Comparison of ENCODE assay signal across 8 cellular contexts in genomic region chr5:116572375-116573278, GRCh38. TPM values are rescaled to one million over a fixed set of nuclear protein-coding genes. Genes with fewer than 3 reads are reported as not detected.
DNase-seq lines count a peak whose midpoint lies in the region; ATAC-seq, FAIRE-seq and TF ChIP-seq lines count a peak whose summit lies in the region.

No MANE protein-coding gene starts in this region.

- H2AFZ ChIP-seq in neuronal stem cell (ENCODE audit: low read length): peak overlapping the region; percentile 92

- H3K4me3 ChIP-seq in GM12865 (ENCODE audit: low read depth, low read length) (peak overlapping the region; percentile 67), RWPE2 (ENCODE audit: severe bottlenecking) (no peak overlapping the region), gastroesophageal sphincter (peak overlapping the region; percentile 63 to 78), neuronal stem cell (ENCODE audit: low read length in 2 of 2) (peak overlapping the region; percentile 69 to 90)

- H3K79me1 ChIP-seq in neuronal stem cell (ENCODE audit: low read depth, low read length): no peaks in the 10 kb centered on the region

- no peak for TF ChIP-seq CTCF in GM12865 (IDR thresholded peaks at IDR 0.05; ENCODE audit: insufficient read depth, low read depth, low read length, missing control alignments)
- no peak for TF ChIP-seq CTCF in RWPE2 (IDR thresholded peaks at IDR 0.05; ENCODE audit: poor library complexity, severe bottlenecking)
- TF ChIP-seq CTCF in gastroesophageal sphincter (IDR thresholded peaks at IDR 0.05): peak in 1 of 4 experiments; percentile 32
- no peak for TF ChIP-seq CTCF in D721Med (IDR thresholded peaks at IDR 0.05; ENCODE audit: insufficient read depth, missing control alignments)

- TF ChIP-seq POLR2A in gastroesophageal sphincter (IDR thresholded peaks at IDR 0.05): no peak

- no peak overlapping the region for H4K8ac ChIP-seq in neuronal stem cell (ENCODE audit: low read depth, low read length)

- no peak overlapping the region for H3K4ac ChIP-seq in neuronal stem cell (ENCODE audit: low read length)

- peak overlapping the region; percentile 70 for H2AK5ac ChIP-seq in neuronal stem cell (ENCODE audit: low read depth, low read length)

- no peak for TF ChIP-seq EP300 in gastroesophageal sphincter (IDR thresholded peaks at IDR 0.05)

- ATAC-seq in RWPE2 (ENCODE audit: low read depth) (peak; percentile 20; the same call in 2 of the 3 replicates), gastroesophageal sphincter (peak; percentile 3), GM19455 (IDR thresholded peaks at IDR 0.05; ENCODE audit: unreplicated experiment) (no peak), HG02588 (IDR thresholded peaks at IDR 0.05; ENCODE audit: unreplicated experiment) (no peak)

- no peak for DNase-seq in GM12865 (ENCODE audit: low read depth)
- DNase-seq in RWPE2 (ENCODE audit: low spot score): no peak
- peak; percentile 54 for DNase-seq in neuronal stem cell (ENCODE audit: low spot score)
- DNase-seq in D721Med (ENCODE audit: insufficient read length, low spot score): no peak
- no peak for DNase-seq in activated naive CD4-positive, alpha-beta T cell treated with Interleukin-2 at 50 U/mL for 16 hours

- H2BK15ac ChIP-seq in neuronal stem cell (ENCODE audit: low read length): peak overlapping the region; percentile 80

- H2BK120ac ChIP-seq in neuronal stem cell (ENCODE audit: low read depth, low read length): peak overlapping the region; percentile 10

- no peak overlapping the region for H4K91ac ChIP-seq in neuronal stem cell (ENCODE audit: low read depth, low read length, poor library complexity)

- FAIRE-seq in D721Med (lab: Jason Lieb, UNC): no peak

- H2BK12ac ChIP-seq in neuronal stem cell (ENCODE audit: low read length): no peak overlapping the region

- peak overlapping the region; percentile 98 for H3K14ac ChIP-seq in neuronal stem cell (ENCODE audit: low read length)

- no peaks in the 10 kb centered on the region for H3K4me1 ChIP-seq in RWPE2 (ENCODE audit: insufficient read depth, poor library complexity, severe bottlenecking)
- peaks cover 0 to 54% (median 5%) of the 10 kb centered on the region in 3 donors for H3K4me1 ChIP-seq in gastroesophageal sphincter
- peaks cover 2 to 9% of the 10 kb centered on the region in 2 donors for H3K4me1 ChIP-seq in neuronal stem cell (ENCODE audit: control insufficient read depth in 2 of 2, insufficient read depth in 1 of 2, low read depth in 1 of 2, low read length in 2 of 2)

- H3K23ac ChIP-seq in neuronal stem cell (ENCODE audit: low read depth, low read length, poor library complexity): peak overlapping the region; percentile 27

- H2BK5ac ChIP-seq in neuronal stem cell (ENCODE audit: low read length): peak overlapping the region; percentile 88

- H3K9ac ChIP-seq in neuronal stem cell (ENCODE audit: low read depth, low read length, poor library complexity): peak overlapping the region; percentile 99

- H3K4me2 ChIP-seq in neuronal stem cell (ENCODE audit: insufficient read depth, low read length, poor library complexity, severe bottlenecking): peak overlapping the region; percentile 82

- H3K18ac ChIP-seq in neuronal stem cell (ENCODE audit: low read length): peak overlapping the region; percentile 89

- H3K27ac ChIP-seq in RWPE2 (ENCODE audit: poor library complexity, severe bottlenecking) (no peak overlapping the region), gastroesophageal sphincter (peak overlapping the region in 3 of 4 donors; percentile 34 to 81 (median 80)), neuronal stem cell (replicated peaks; ENCODE audit: low read length) (peak overlapping the region; percentile 82)

- H3K27me3 ChIP-seq in RWPE2 (ENCODE audit: insufficient read depth, poor library complexity, severe bottlenecking) (peaks cover 96% of the 10 kb centered on the region), gastroesophageal sphincter (peaks cover 28% of the 10 kb centered on the region), neuronal stem cell (ENCODE audit: control insufficient read depth in 3 of 3, insufficient read depth in 3 of 3, low read depth in 1 of 3, low read length in 3 of 3) (no peaks in the 10 kb centered on the region)

- WGBS in gastroesophageal sphincter (ENCODE audit: low coverage in 1 of 2), 2 donors: 0 to 1% methylated on average over 6 to 14 of the region's 54 CpGs
- no CpG with 5 or more reads among the region's 54 CpGs for WGBS in neuronal stem cell (ENCODE audit: extremely low coverage in 2 of 2, insufficient read length in 2 of 2, insufficient replicate concordance in 1 of 2), 2 donors

- H3K36me3 ChIP-seq in RWPE2 (ENCODE audit: low read depth) (no peaks in the 10 kb centered on the region), gastroesophageal sphincter (no peaks in the 10 kb centered on the region), neuronal stem cell (replicated peaks in 1 of 2; ENCODE audit: control insufficient read depth in 2 of 2, insufficient read depth in 2 of 2, low read length in 2 of 2) (peaks cover 0 to 3% of the 10 kb centered on the region in 2 donors)

- no peaks in the 10 kb centered on the region for H3K9me3 ChIP-seq in RWPE2 (ENCODE audit: severe bottlenecking)
- H3K9me3 ChIP-seq in gastroesophageal sphincter: no peaks in the 10 kb centered on the region
- H3K9me3 ChIP-seq in neuronal stem cell (replicated peaks in 1 of 2; ENCODE audit: control insufficient read depth in 2 of 2, insufficient read depth in 1 of 2, low read depth in 1 of 2, low read length in 2 of 2): no peaks in the 10 kb centered on the region

RNA-seq across cellular contexts. Expression of gene SEMA6A, which starts 2.0 kb away (rescaled TPM):
- 10 to 100 TPM; 10.9 to 19.8 (median 17.8) TPM for total RNA-seq in gastroesophageal sphincter
- 42.9 TPM for polyA plus RNA-seq in neuronal stem cell (2013, experiment 1 of 2)
- 45.0 TPM for polyA plus RNA-seq in neuronal stem cell (2013, experiment 2 of 2)

Comparison
In these comparisons a context has a peak if more than half of its experiments do, and no peak if none do; other contexts are left out.
1. ATAC-seq: peak in RWPE2 (single experiment) and gastroesophageal sphincter (single experiment); none in GM19455 (single experiment) and HG02588 (single experiment).